ENCODE assay signal across 8 cellular contexts in genomic region chr12:5428332-5429221, GRCh38. TPM values are rescaled to one million over a fixed set of nuclear protein-coding genes. Genes with fewer than 3 reads are reported as not detected.
A peak's percentile ranks its signal among the peaks of the same experiment; 100 is the strongest.
DNase-seq lines count a peak whose midpoint lies in the region; ATAC-seq and TF ChIP-seq lines count a peak whose summit lies in the region.

No MANE protein-coding gene starts in this region.

- DNase-seq in AG08395 (ENCODE audit: low spot score) (peak; percentile 62), IMR-90 (peak; percentile 75), ascending aorta (ENCODE audit: low spot score in 2 of 2) (no peak), kidney tubule cell (ENCODE audit: low spot score) (peak; percentile 24), NCI-H187 (lab: John Stamatoyannopoulos, UW) (no peak)
- DNase-seq in naive thymus-derived CD8-positive, alpha-beta T cell = no peak
- DNase-seq in activated naive CD8-positive, alpha-beta T cell treated with anti-CD3 and anti-CD28 coated beads, Interleukin-2, amount 50 U/mL, for 24 hours = no peak

- H4K91ac ChIP-seq in IMR-90 (ENCODE audit: insufficient read depth, low read depth, low read length) = peak overlapping the region; percentile 34; the same call in 1 of the 2 replicates

- peaks cover 0 to 14% of the 10 kb centered on the region in 2 experiments; a peak in 1 of 4 replicates for H3K79me1 ChIP-seq in IMR-90 (ENCODE audit: low read depth in 1 of 2, low read length in 2 of 2)

- H4K20me1 ChIP-seq in IMR-90 (ENCODE audit: insufficient read depth, low read length) = peaks cover 4% of the 10 kb centered on the region

- no peak overlapping the region; the same call in 1 of the 2 replicates for H3K4me3 ChIP-seq in IMR-90 (ENCODE audit: insufficient read depth, low read depth, low read length)
- no peak overlapping the region for H3K4me3 ChIP-seq in ascending aorta

- no peak overlapping the region for H3K56ac ChIP-seq in IMR-90 (ENCODE audit: extremely low read depth, insufficient read depth, low read length)

- H2BK15ac ChIP-seq in IMR-90 (ENCODE audit: low read depth, low read length) = peak overlapping the region; percentile 59; the same call in 1 of the 3 replicates

- no peaks in the 10 kb centered on the region for H3K9me3 ChIP-seq in IMR-90 (ENCODE audit: control insufficient read depth, insufficient read depth, low read length)
- no peaks in the 10 kb centered on the region for H3K9me3 ChIP-seq in ascending aorta

- H4K5ac ChIP-seq in IMR-90 (ENCODE audit: low read depth, low read length) = peak overlapping the region; percentile 23

- ATAC-seq in IMR-90 (ENCODE audit: low read depth) = peak; percentile 18; the same call in 1 of the 2 replicates
- no peak for ATAC-seq in naive thymus-derived CD8-positive, alpha-beta T cell
- no peak for ATAC-seq in HG02884 (IDR thresholded peaks at IDR 0.05; ENCODE audit: unreplicated experiment)
- ATAC-seq in activated naive CD8-positive, alpha-beta T cell treated with anti-CD3 and anti-CD28 coated beads, Interleukin-2, amount 50 U/mL, for 24 hours = no peak

- peak overlapping the region; percentile 76 for H2BK120ac ChIP-seq in IMR-90 (ENCODE audit: low read depth, low read length)

- TF ChIP-seq POLR2A in IMR-90 (IDR thresholded peaks at IDR 0.05; ENCODE audit: low read depth, low read length) = 0 out of 2 replicates have a peak, but pooled peaks have one; percentile 35

- H3K27ac ChIP-seq in IMR-90 (ENCODE audit: insufficient read depth, low read length) (no peak overlapping the region), ascending aorta (peak overlapping the region; percentile 88 to 92)

- CTCF ChIA-PET in IMR-90 (lab: Yijun Ruan, JAX) = interaction anchor here (0.6 to 2.6 kb wide), 20 partner anchors 8 to 560 kb away, joined by 3 to 13 read pairs (median 4); no protein-coding TSS in a partner anchor

- peak overlapping the region; percentile 49 for H2AK9ac ChIP-seq in IMR-90 (replicated peaks; ENCODE audit: low read depth, low read length, poor library complexity)

- H3K27me3 Mint-ChIP-seq in naive thymus-derived CD8-positive, alpha-beta T cell = peaks cover 24 to 70% (median 45%) of the 10 kb centered on the region in 5 donors
- H3K27me3 Mint-ChIP-seq in activated naive CD8-positive, alpha-beta T cell treated with anti-CD3 and anti-CD28 coated beads, Interleukin-2, amount 50 U/mL, for 24 hours = peaks cover 46% of the 10 kb centered on the region

- no peak overlapping the region for H2BK5ac ChIP-seq in IMR-90 (ENCODE audit: low read depth, low read length, poor library complexity, severe bottlenecking)

- H3K27ac Mint-ChIP-seq in naive thymus-derived CD8-positive, alpha-beta T cell = no peak overlapping the region
- H3K27ac Mint-ChIP-seq in activated naive CD8-positive, alpha-beta T cell treated with anti-CD3 and anti-CD28 coated beads, Interleukin-2, amount 50 U/mL, for 24 hours = no peak overlapping the region

- H3K36me3 ChIP-seq in IMR-90 (ENCODE audit: control insufficient read depth, insufficient read depth, low read length) (no peaks in the 10 kb centered on the region), ascending aorta (no peaks in the 10 kb centered on the region)

- POLR2A ChIA-PET in IMR-90 (lab: Charles Lee; ENCODE audit: unreplicated experiment) = interaction anchor here (0.6 kb wide), 1 partner anchor 342 kb away, joined by 6 read pairs; no protein-coding TSS in a partner anchor
- POLR2A ChIA-PET in naive thymus-derived CD8-positive, alpha-beta T cell (lab: Charles Lee) = no interaction called here

- H3K4me1 ChIP-seq in IMR-90 (ENCODE audit: control insufficient read depth, insufficient read depth, low read length) (peaks cover 9% of the 10 kb centered on the region), ascending aorta (peaks cover 0 to 11% of the 10 kb centered on the region in 2 donors)

- H2AK5ac ChIP-seq in IMR-90 (ENCODE audit: low read depth, low read length) = peak overlapping the region; percentile 80; the same call in 1 of the 2 replicates

- peak overlapping the region; percentile 51; the same call in 1 of the 2 replicates for H3K23ac ChIP-seq in IMR-90 (ENCODE audit: low read depth, low read length)

- peak overlapping the region; percentile 86 for H2AFZ ChIP-seq in IMR-90 (replicated peaks; ENCODE audit: low read length, poor library complexity)

- peak overlapping the region; percentile 78; the same call in 1 of the 2 replicates for H3K14ac ChIP-seq in IMR-90 (replicated peaks; ENCODE audit: low read depth, low read length)

- dilution Hi-C loops in IMR-90 (cut with HindIII; ENCODE audit: low sequenced_read_pairs, unreplicated experiment) = no loop called here

- peak overlapping the region; percentile 76 for H3K4me2 ChIP-seq in IMR-90 (ENCODE audit: low read depth, low read length)

- H3K9ac ChIP-seq in IMR-90 (ENCODE audit: low read depth, low read length) = peak overlapping the region; percentile 36

- H3K36me3 Mint-ChIP-seq in naive thymus-derived CD8-positive, alpha-beta T cell = no peaks in the 10 kb centered on the region
- H3K36me3 Mint-ChIP-seq in activated naive CD8-positive, alpha-beta T cell treated with anti-CD3 and anti-CD28 coated beads, Interleukin-2, amount 50 U/mL, for 24 hours (ENCODE audit: low read depth) = no peaks in the 10 kb centered on the region

- H3K27me3 ChIP-seq in IMR-90 (ENCODE audit: control insufficient read depth, insufficient read depth, low read length) (no peaks in the 10 kb centered on the region), ascending aorta (no peaks in the 10 kb centered on the region)

- peak; percentile 89 for TF ChIP-seq CTCF in IMR-90 (conservative IDR thresholded peaks at IDR 0.05; ENCODE audit: low read depth, low read length)
- TF ChIP-seq CTCF in ascending aorta (IDR thresholded peaks at IDR 0.05) = peak; percentile 60 to 74 (median 61)

- in situ Hi-C loops in IMR-90 (cut with MboI; ENCODE audit: low sequenced_read_pairs) = loop anchor here (5.0 to 10.0 kb wide), 3 partner anchors 226 to 369 kb away; no protein-coding TSS in a partner anchor

- peak overlapping the region; percentile 64 for H2BK20ac ChIP-seq in IMR-90 (ENCODE audit: low read depth, low read length)

- H3K4me3 Mint-ChIP-seq in naive thymus-derived CD8-positive, alpha-beta T cell = peak overlapping the region in 1 of 10 donors; percentile 26
- no peak overlapping the region for H3K4me3 Mint-ChIP-seq in activated naive CD8-positive, alpha-beta T cell treated with anti-CD3 and anti-CD28 coated beads, Interleukin-2, amount 50 U/mL, for 24 hours

- no peaks in the 10 kb centered on the region for H3K9me1 ChIP-seq in IMR-90 (ENCODE audit: insufficient read depth, low read length)

- WGBS in IMR-90 (ENCODE audit: extremely low coverage in 2 of 2, insufficient read length in 1 of 2), 2 experiments = no CpG with 5 or more reads among the region's 14 CpGs

- peak; percentile 93 for TF ChIP-seq RAD21 in IMR-90 (IDR thresholded peaks at IDR 0.05; ENCODE audit: low read length)

- peak overlapping the region; percentile 60 for H3K4ac ChIP-seq in IMR-90 (ENCODE audit: low read depth, low read length)

- peak overlapping the region in 1 of 2 experiments; percentile 76; a peak in 1 of 4 replicates for H4K8ac ChIP-seq in IMR-90 (ENCODE audit: low read depth in 2 of 2, low read length in 2 of 2)

- H3K4me1 Mint-ChIP-seq in naive thymus-derived CD8-positive, alpha-beta T cell = peaks cover 9 to 22% (median 15%) of the 10 kb centered on the region in 4 donors
- peaks cover 11% of the 10 kb centered on the region for H3K4me1 Mint-ChIP-seq in activated naive CD8-positive, alpha-beta T cell treated with anti-CD3 and anti-CD28 coated beads, Interleukin-2, amount 50 U/mL, for 24 hours

- intact Hi-C loops in IMR-90 (cut with micrococcal nuclease) (loop anchor here (1.0 to 5.0 kb wide), 9 partner anchors 83 to 612 kb away; no protein-coding TSS in a partner anchor), ascending aorta (cut with DNase I) (loop anchor here (1.0 to 10.0 kb wide), 7 partner anchors 14 to 571 kb away; no protein-coding TSS in a partner anchor)

- H3K9me3 Mint-ChIP-seq in naive thymus-derived CD8-positive, alpha-beta T cell = peaks cover 0 to 6% (median 0%) of the 10 kb centered on the region in 9 donors
- H3K9me3 Mint-ChIP-seq in activated naive CD8-positive, alpha-beta T cell treated with anti-CD3 and anti-CD28 coated beads, Interleukin-2, amount 50 U/mL, for 24 hours = no peaks in the 10 kb centered on the region

- peak overlapping the region; percentile 10; the same call in 1 of the 2 replicates for H3K18ac ChIP-seq in IMR-90 (ENCODE audit: low read depth, low read length)

- BruUV-seq in IMR-90 (replicated peaks; lab: Mats Ljungman, UMichigan) = no TSS peak

TF ChIP-seq in IMR-90, 13 proteins besides CTCF, POLR2A, EP300 and RAD21:
- TF ChIP-seq SMC3 (IDR thresholded peaks at IDR 0.05; ENCODE audit: low read depth, low read length) = peak; percentile 90
- TF ChIP-seq MXI1 (IDR thresholded peaks at IDR 0.05; ENCODE audit: borderline replicate concordance, low read depth, low read length) = no peak
- TF ChIP-seq CHD1 (IDR thresholded peaks at IDR 0.05; ENCODE audit: low read depth, low read length) = 0 out of 2 replicates have a peak, but pooled peaks have one; percentile 56

RNA-seq across cellular contexts. Expression of gene NTF3, which starts 3.3 kb away (rescaled TPM):
- total RNA-seq in IMR-90 (2012; rRNA removed) (12.2 TPM in 2 replicates), ascending aorta (58.9 TPM)
- polyA plus RNA-seq in IMR-90 (2012; rRNA removed) = 32.4 and 36.0 TPM in 2 replicates
- polyA plus RNA-seq in IMR-90 (2012; cell fraction: cytosol; rRNA removed) = 27.9 and 38.6 TPM in 2 replicates
- 52.0 and 83.7 TPM in 2 replicates for polyA plus RNA-seq in IMR-90 (2012; cell fraction: nucleus; rRNA removed; ENCODE audit: low replicate concordance)
- total RNA-seq in naive thymus-derived CD8-positive, alpha-beta T cell = not detected
- not detected for polyA plus RNA-seq in naive thymus-derived CD8-positive, alpha-beta T cell

Comparison
In these comparisons a context has a peak if more than half of its experiments do, and no peak if none do; other contexts are left out.
1. DNase-seq: peak in AG08395 (single experiment), IMR-90 (single experiment) and kidney tubule cell (single experiment); none in ascending aorta (0 of 2), NCI-H187 (0 of 2), naive thymus-derived CD8-positive, alpha-beta T cell (0 of 10) and activated naive CD8-positive, alpha-beta T cell treated with anti-CD3 and anti-CD28 coated beads, Interleukin-2, amount 50 U/mL, for 24 hours (single experiment).
2. RNA of gene NTF3, which starts 3.3 kb away (total RNA-seq): 58.9 TPM in ascending aorta (single experiment) and 12.2 TPM in IMR-90; not detected in naive thymus-derived CD8-positive, alpha-beta T cell; every median in the first group is over 10 times any median in the second.